9 cellular contexts compared by ENCODE assay signal in genomic region chr19:12965812-12966135, GRCh38. TPM values are rescaled to one million over a fixed set of nuclear protein-coding genes. Genes with fewer than 3 reads are reported as not detected.
A peak's percentile ranks its signal among the peaks of the same experiment; 100 is the strongest.
DNase-seq lines count a peak whose midpoint lies in the region; ATAC-seq, FAIRE-seq and TF ChIP-seq lines count a peak whose summit lies in the region.
"Had no signal": no experiment of that assay in that cellular context is flagged by ENCODE, and none has a peak within 500 bp of the region (broad histone marks: within the 10 kb centered on the region; RNA-seq: fewer than 3 reads in every experiment).

No MANE protein-coding gene starts in this region.

- intact Hi-C loops in activated T-helper 1 cell treated with anti-CD3 and anti-CD28 coated beads, Interleukin-12 subunit alpha, Interleukin-12 subunit beta, Interleukin-2, Interleukin-4 antibody, amounts not matched to agents 30 ng/mL and 10 ng/mL and 1 ng/mL, durations not matched to agents 14 hours and 24 hours and 36 hours (cut with micrococcal nuclease) = loop anchor here (1.0 to 2.0 kb wide), 5 partner anchors 8 to 128 kb away; partner anchors contain the start of gene GADD45GIP1

- peaks cover 4% of the 10 kb centered on the region for H3K4me1 ChIP-seq in keratinocyte (ENCODE audit: control insufficient read depth, extremely low read depth, insufficient read depth, low read length)

- no peaks in the 10 kb centered on the region for H3K36me3 Mint-ChIP-seq in activated T-cell treated with anti-CD3 and anti-CD28 coated beads, Interleukin-2, amount 50 U/mL, for 4 hours (ENCODE audit: insufficient read depth)
- no peaks in the 10 kb centered on the region for H3K36me3 Mint-ChIP-seq in activated T-helper 1 cell treated with anti-CD3 and anti-CD28 coated beads, Interleukin-12 subunit alpha, Interleukin-12 subunit beta, Interleukin-2, Interleukin-4 antibody, amounts not matched to agents 30 ng/mL and 10 ng/mL and 1 ng/mL, durations not matched to agents 14 hours and 24 hours and 36 hours (ENCODE audit: low read depth)

- peak overlapping the region; percentile 76 for H3K9ac ChIP-seq in keratinocyte (ENCODE audit: control insufficient read depth, extremely low read depth, insufficient read depth, low read length)

- H3K4me2 ChIP-seq in keratinocyte (ENCODE audit: control insufficient read depth, extremely low read depth, insufficient read depth, low read depth, low read length) = peak overlapping the region; percentile 99

- no peak for FAIRE-seq in keratinocyte (lab: Jason Lieb, UNC)

- no peak for TF ChIP-seq CTCF in keratinocyte (optimal IDR thresholded peaks at IDR 0.05 in 1 of 3, IDR thresholded peaks at IDR 0.05 in 1 of 3, conservative IDR thresholded peaks at IDR 0.05 in 1 of 3; ENCODE audit: extremely low read depth in 1 of 3, insufficient read depth in 2 of 3, low read length in 3 of 3)

- no peaks in the 10 kb centered on the region for H3K36me3 ChIP-seq in keratinocyte (ENCODE audit: control insufficient read depth in 2 of 2, extremely low read depth in 1 of 2, insufficient read depth in 2 of 2, low read length in 2 of 2)
- no peaks in the 10 kb centered on the region for H3K36me3 ChIP-seq in H7 (replicated peaks; ENCODE audit: control insufficient read depth, insufficient read depth, low read length)

- peak overlapping the region; percentile 61 for H3K4me3 Mint-ChIP-seq in activated T-cell treated with anti-CD3 and anti-CD28 coated beads, Interleukin-2, amount 50 U/mL, for 4 hours
- H3K4me3 Mint-ChIP-seq in activated T-helper 1 cell treated with anti-CD3 and anti-CD28 coated beads, Interleukin-12 subunit alpha, Interleukin-12 subunit beta, Interleukin-2, Interleukin-4 antibody, amounts not matched to agents 30 ng/mL and 10 ng/mL and 1 ng/mL, durations not matched to agents 14 hours and 24 hours and 36 hours = peak overlapping the region; percentile 58

- no peaks in the 10 kb centered on the region for H3K9me3 Mint-ChIP-seq in activated T-cell treated with anti-CD3 and anti-CD28 coated beads, Interleukin-2, amount 50 U/mL, for 4 hours
- H3K9me3 Mint-ChIP-seq in activated T-helper 1 cell treated with anti-CD3 and anti-CD28 coated beads, Interleukin-12 subunit alpha, Interleukin-12 subunit beta, Interleukin-2, Interleukin-4 antibody, amounts not matched to agents 30 ng/mL and 10 ng/mL and 1 ng/mL, durations not matched to agents 14 hours and 24 hours and 36 hours = no peaks in the 10 kb centered on the region

- H2AFZ ChIP-seq in keratinocyte (ENCODE audit: control insufficient read depth, low read length) = peak overlapping the region; percentile 100

- ATAC-seq in activated T-cell treated with anti-CD3 and anti-CD28 coated beads, Interleukin-2, amount 50 U/mL, for 4 hours = no peak

- H3K9me1 ChIP-seq in keratinocyte (ENCODE audit: control insufficient read depth, extremely low read depth, insufficient read depth, low read length) = no peaks in the 10 kb centered on the region

- no peaks in the 10 kb centered on the region for H4K20me1 ChIP-seq in keratinocyte (ENCODE audit: control insufficient read depth, extremely low read depth, insufficient read depth, low read length)

- H3K27me3 ChIP-seq in keratinocyte (ENCODE audit: control insufficient read depth, extremely low read depth, insufficient read depth, low read length) (no peaks in the 10 kb centered on the region), H7 (ENCODE audit: control insufficient read depth, insufficient read depth, low read length) (no peaks in the 10 kb centered on the region)

- H3K27me3 Mint-ChIP-seq in activated T-cell treated with anti-CD3 and anti-CD28 coated beads, Interleukin-2, amount 50 U/mL, for 4 hours (ENCODE audit: low read depth) = no peaks in the 10 kb centered on the region
- H3K27me3 Mint-ChIP-seq in activated T-helper 1 cell treated with anti-CD3 and anti-CD28 coated beads, Interleukin-12 subunit alpha, Interleukin-12 subunit beta, Interleukin-2, Interleukin-4 antibody, amounts not matched to agents 30 ng/mL and 10 ng/mL and 1 ng/mL, durations not matched to agents 14 hours and 24 hours and 36 hours (ENCODE audit: insufficient read depth) = peaks cover 7% of the 10 kb centered on the region

- H3K79me2 ChIP-seq in keratinocyte (ENCODE audit: control insufficient read depth, insufficient read depth, low read length) = no peaks in the 10 kb centered on the region

- H3K4me3 ChIP-seq in keratinocyte (ENCODE audit: control insufficient read depth in 2 of 3, extremely low read depth in 1 of 3, insufficient read depth in 2 of 3, low read depth in 1 of 3, low read length in 3 of 3) = peak overlapping the region in 1 of 3 experiments; percentile 42
- H3K4me3 ChIP-seq in H7 (ENCODE audit: insufficient read depth, low read depth, low read length) = no peak overlapping the region; the same call in 1 of the 2 replicates

- dilution Hi-C loops in keratinocyte (cut with MboI; ENCODE audit: extremely low pct_ligation_motif_present, low sequenced_read_pairs) = no loop called here

- no peaks in the 10 kb centered on the region for H3K9me3 ChIP-seq in keratinocyte (ENCODE audit: control insufficient read depth, low read depth, low read length)

- peak overlapping the region; percentile 67 for H3K27ac ChIP-seq in keratinocyte (ENCODE audit: control insufficient read depth, insufficient read depth, low read length)
- peak overlapping the region; percentile 51 for H3K27ac ChIP-seq in substantia nigra (ENCODE audit: low read depth, low read length, poor library complexity, severe bottlenecking)

- no peak overlapping the region for H3K27ac Mint-ChIP-seq in activated T-helper 1 cell treated with anti-CD3 and anti-CD28 coated beads, Interleukin-12 subunit alpha, Interleukin-12 subunit beta, Interleukin-2, Interleukin-4 antibody, amounts not matched to agents 30 ng/mL and 10 ng/mL and 1 ng/mL, durations not matched to agents 14 hours and 24 hours and 36 hours

- H3K4me1 Mint-ChIP-seq in activated T-cell treated with anti-CD3 and anti-CD28 coated beads, Interleukin-2, amount 50 U/mL, for 4 hours (ENCODE audit: low read depth) = peaks cover 15% of the 10 kb centered on the region
- peaks cover 19% of the 10 kb centered on the region for H3K4me1 Mint-ChIP-seq in activated T-helper 1 cell treated with anti-CD3 and anti-CD28 coated beads, Interleukin-12 subunit alpha, Interleukin-12 subunit beta, Interleukin-2, Interleukin-4 antibody, amounts not matched to agents 30 ng/mL and 10 ng/mL and 1 ng/mL, durations not matched to agents 14 hours and 24 hours and 36 hours (ENCODE audit: low read depth)

- DNase-seq in activated T-cell treated with anti-CD3 and anti-CD28 coated beads, Interleukin-2, amount 50 U/mL, for 4 hours = no peak
- no peak for DNase-seq in activated T-cell treated with anti-CD3 and anti-CD28 coated beads for 4 hours
- DNase-seq in activated T-helper 1 cell treated with anti-CD3 and anti-CD28 coated beads, Interleukin-12 subunit alpha, Interleukin-12 subunit beta, Interleukin-2, Interleukin-4 antibody, amounts not matched to agents 30 ng/mL and 10 ng/mL and 1 ng/mL, durations not matched to agents 14 hours and 24 hours and 36 hours (ENCODE audit: low spot score) = no peak
- DNase-seq in keratinocyte (ENCODE audit: low read depth, low spot score) = no peak
- DNase-seq in substantia nigra (lab: John Stamatoyannopoulos, UW) = no peak
- DNase-seq in NCI-H345 (lab: John Stamatoyannopoulos, UW) = no peak
- no peak for DNase-seq in NCI-H526 (lab: John Stamatoyannopoulos, UW)
- DNase-seq in H7 = no peak

RNA-seq across cellular contexts. Expression of gene DAND5, which starts 3.6 kb away (rescaled TPM):
- not detected for total RNA-seq in activated T-cell treated with anti-CD3 and anti-CD28 coated beads, Interleukin-2, amount 50 U/mL, for 4 hours
- total RNA-seq in activated T-helper 1 cell treated with anti-CD3 and anti-CD28 coated beads, Interleukin-12 subunit alpha, Interleukin-12 subunit beta, Interleukin-2, Interleukin-4 antibody, amounts not matched to agents 30 ng/mL and 10 ng/mL and 1 ng/mL, durations not matched to agents 14 hours and 24 hours and 36 hours = 0.10 TPM in 2 replicates
- polyA plus RNA-seq in keratinocyte = 0.09 TPM in 1 of 3 replicates, not detected in the others
- not detected for polyA plus RNA-seq in keratinocyte (2011; ENCODE audit: low read depth)
- polyA plus RNA-seq in keratinocyte (2011; cell fraction: cytosol; rRNA removed) = not detected in 2 replicates
- polyA plus RNA-seq in keratinocyte (2011; cell fraction: nucleus; rRNA removed) = 0.06 and 0.08 TPM in 2 replicates
- 0.06 TPM in 1 of 2 replicates, not detected in the other for polyA plus RNA-seq in keratinocyte (2012; ENCODE audit: low replicate concordance)
- not detected in 3 replicates for polyA minus RNA-seq in keratinocyte
- not detected for polyA minus RNA-seq in keratinocyte (2011; cell fraction: cytosol; rRNA and poly(A)+ RNA removed)
- polyA minus RNA-seq in keratinocyte (2011; cell fraction: nucleus; rRNA and poly(A)+ RNA removed) = not detected in 2 replicates
- 0.15 TPM in 1 of 2 replicates, not detected in the other for total RNA-seq in H7 (2014; rRNA removed; shearing (Covaris generic))
- total RNA-seq: left lobe of liver had no signal

RNA-seq across cellular contexts. Expression of gene GADD45GIP1, which starts 8.8 kb away (rescaled TPM):
- 10 to 100 TPM; 60.5 to 65.2 (median 61.8) TPM for total RNA-seq in activated T-cell treated with anti-CD3 and anti-CD28 coated beads, Interleukin-2, amount 50 U/mL, for 4 hours
- 32.1 and 33.2 TPM in 2 replicates for total RNA-seq in activated T-helper 1 cell treated with anti-CD3 and anti-CD28 coated beads, Interleukin-12 subunit alpha, Interleukin-12 subunit beta, Interleukin-2, Interleukin-4 antibody, amounts not matched to agents 30 ng/mL and 10 ng/mL and 1 ng/mL, durations not matched to agents 14 hours and 24 hours and 36 hours
- 27.8 to 38.4 TPM (median 35.5 TPM) in 3 replicates for polyA plus RNA-seq in keratinocyte
- 22.7 TPM for polyA plus RNA-seq in keratinocyte (2011; ENCODE audit: low read depth)
- polyA plus RNA-seq in keratinocyte (2011; cell fraction: cytosol; rRNA removed) = 10.8 and 29.0 TPM in 2 replicates
- polyA plus RNA-seq in keratinocyte (2011; cell fraction: nucleus; rRNA removed) = 9.8 and 10.6 TPM in 2 replicates
- polyA plus RNA-seq in keratinocyte (2012; ENCODE audit: low replicate concordance) = 18.1 and 56.9 TPM in 2 replicates
- 4.4 to 9.0 TPM (median 4.6 TPM) in 3 replicates for polyA minus RNA-seq in keratinocyte
- 43.2 TPM for polyA minus RNA-seq in keratinocyte (2011; cell fraction: cytosol; rRNA and poly(A)+ RNA removed)
- 2.9 and 3.7 TPM in 2 replicates for polyA minus RNA-seq in keratinocyte (2011; cell fraction: nucleus; rRNA and poly(A)+ RNA removed)
- total RNA-seq in H7 (2014; rRNA removed; shearing (Covaris generic)) = 40.4 and 51.7 TPM in 2 replicates

RNA-seq across cellular contexts. Expression of gene RAD23A, which starts 20.1 kb away (rescaled TPM):
- total RNA-seq in activated T-cell treated with anti-CD3 and anti-CD28 coated beads, Interleukin-2, amount 50 U/mL, for 4 hours = 100 to 1,000 TPM; 256 to 265 (median 264) TPM
- total RNA-seq in activated T-helper 1 cell treated with anti-CD3 and anti-CD28 coated beads, Interleukin-12 subunit alpha, Interleukin-12 subunit beta, Interleukin-2, Interleukin-4 antibody, amounts not matched to agents 30 ng/mL and 10 ng/mL and 1 ng/mL, durations not matched to agents 14 hours and 24 hours and 36 hours = 197 and 202 TPM in 2 replicates
- polyA plus RNA-seq in keratinocyte = 20.3 to 63.3 TPM (median 23.7 TPM) in 3 replicates
- 51.3 TPM for polyA plus RNA-seq in keratinocyte (2011; ENCODE audit: low read depth)
- 31.9 and 74.2 TPM in 2 replicates for polyA plus RNA-seq in keratinocyte (2011; cell fraction: cytosol; rRNA removed)
- polyA plus RNA-seq in keratinocyte (2011; cell fraction: nucleus; rRNA removed) = 31.8 and 38.2 TPM in 2 replicates
- polyA plus RNA-seq in keratinocyte (2012; ENCODE audit: low replicate concordance) = 106 and 107 TPM in 2 replicates
- polyA minus RNA-seq in keratinocyte = 24.7 to 169 TPM (median 25.4 TPM) in 3 replicates
- 84.4 TPM for polyA minus RNA-seq in keratinocyte (2011; cell fraction: cytosol; rRNA and poly(A)+ RNA removed)
- polyA minus RNA-seq in keratinocyte (2011; cell fraction: nucleus; rRNA and poly(A)+ RNA removed) = 13.9 and 16.0 TPM in 2 replicates
- 146 and 155 TPM in 2 replicates for total RNA-seq in H7 (2014; rRNA removed; shearing (Covaris generic))

RNA-seq across cellular contexts. Expression of gene CALR, which starts 27.4 kb away (rescaled TPM):
- 1,000 to 10,000 TPM; 1,489 to 1,621 (median 1,575) TPM for total RNA-seq in activated T-cell treated with anti-CD3 and anti-CD28 coated beads, Interleukin-2, amount 50 U/mL, for 4 hours
- total RNA-seq in activated T-helper 1 cell treated with anti-CD3 and anti-CD28 coated beads, Interleukin-12 subunit alpha, Interleukin-12 subunit beta, Interleukin-2, Interleukin-4 antibody, amounts not matched to agents 30 ng/mL and 10 ng/mL and 1 ng/mL, durations not matched to agents 14 hours and 24 hours and 36 hours = 913 and 933 TPM in 2 replicates
- polyA plus RNA-seq in keratinocyte = 785 to 1,497 TPM (median 899 TPM) in 3 replicates
- polyA plus RNA-seq in keratinocyte (2011; ENCODE audit: low read depth) = 690 TPM
- polyA plus RNA-seq in keratinocyte (2011; cell fraction: cytosol; rRNA removed) = 541 and 590 TPM in 2 replicates
- polyA plus RNA-seq in keratinocyte (2011; cell fraction: nucleus; rRNA removed) = 847 and 916 TPM in 2 replicates
- 591 and 1,352 TPM in 2 replicates for polyA plus RNA-seq in keratinocyte (2012; ENCODE audit: low replicate concordance)
- 878 to 1,487 TPM (median 945 TPM) in 3 replicates for polyA minus RNA-seq in keratinocyte
- 831 TPM for polyA minus RNA-seq in keratinocyte (2011; cell fraction: cytosol; rRNA and poly(A)+ RNA removed)
- polyA minus RNA-seq in keratinocyte (2011; cell fraction: nucleus; rRNA and poly(A)+ RNA removed) = 464 and 627 TPM in 2 replicates
- 911 and 1,131 TPM in 2 replicates for total RNA-seq in H7 (2014; rRNA removed; shearing (Covaris generic))

RNA-seq across cellular contexts. Expression of gene NFIX, which starts 29.5 kb away (rescaled TPM):
- total RNA-seq in activated T-cell treated with anti-CD3 and anti-CD28 coated beads, Interleukin-2, amount 50 U/mL, for 4 hours = 10 to 100 TPM; 11.1 to 20.4 (median 16.1) TPM
- total RNA-seq in activated T-helper 1 cell treated with anti-CD3 and anti-CD28 coated beads, Interleukin-12 subunit alpha, Interleukin-12 subunit beta, Interleukin-2, Interleukin-4 antibody, amounts not matched to agents 30 ng/mL and 10 ng/mL and 1 ng/mL, durations not matched to agents 14 hours and 24 hours and 36 hours = 4.5 and 8.0 TPM in 2 replicates
- polyA plus RNA-seq in keratinocyte = 3.1 to 21.4 TPM (median 5.2 TPM) in 3 replicates
- polyA plus RNA-seq in keratinocyte (2011; ENCODE audit: low read depth) = 13.1 TPM
- 8.8 and 19.1 TPM in 2 replicates for polyA plus RNA-seq in keratinocyte (2011; cell fraction: cytosol; rRNA removed)
- 16.8 and 22.7 TPM in 2 replicates for polyA plus RNA-seq in keratinocyte (2011; cell fraction: nucleus; rRNA removed)
- 11.9 and 50.9 TPM in 2 replicates for polyA plus RNA-seq in keratinocyte (2012; ENCODE audit: low replicate concordance)
- 8.7 to 101 TPM (median 9.2 TPM) in 3 replicates for polyA minus RNA-seq in keratinocyte
- polyA minus RNA-seq in keratinocyte (2011; cell fraction: cytosol; rRNA and poly(A)+ RNA removed) = 22.1 TPM
- 9.8 and 16.2 TPM in 2 replicates for polyA minus RNA-seq in keratinocyte (2011; cell fraction: nucleus; rRNA and poly(A)+ RNA removed)
- total RNA-seq in H7 (2014; rRNA removed; shearing (Covaris generic)) = 0.03 and 0.07 TPM in 2 replicates
